Comparison of ENCODE assay signal across 8 cellular contexts in the genomic region with DNA sequence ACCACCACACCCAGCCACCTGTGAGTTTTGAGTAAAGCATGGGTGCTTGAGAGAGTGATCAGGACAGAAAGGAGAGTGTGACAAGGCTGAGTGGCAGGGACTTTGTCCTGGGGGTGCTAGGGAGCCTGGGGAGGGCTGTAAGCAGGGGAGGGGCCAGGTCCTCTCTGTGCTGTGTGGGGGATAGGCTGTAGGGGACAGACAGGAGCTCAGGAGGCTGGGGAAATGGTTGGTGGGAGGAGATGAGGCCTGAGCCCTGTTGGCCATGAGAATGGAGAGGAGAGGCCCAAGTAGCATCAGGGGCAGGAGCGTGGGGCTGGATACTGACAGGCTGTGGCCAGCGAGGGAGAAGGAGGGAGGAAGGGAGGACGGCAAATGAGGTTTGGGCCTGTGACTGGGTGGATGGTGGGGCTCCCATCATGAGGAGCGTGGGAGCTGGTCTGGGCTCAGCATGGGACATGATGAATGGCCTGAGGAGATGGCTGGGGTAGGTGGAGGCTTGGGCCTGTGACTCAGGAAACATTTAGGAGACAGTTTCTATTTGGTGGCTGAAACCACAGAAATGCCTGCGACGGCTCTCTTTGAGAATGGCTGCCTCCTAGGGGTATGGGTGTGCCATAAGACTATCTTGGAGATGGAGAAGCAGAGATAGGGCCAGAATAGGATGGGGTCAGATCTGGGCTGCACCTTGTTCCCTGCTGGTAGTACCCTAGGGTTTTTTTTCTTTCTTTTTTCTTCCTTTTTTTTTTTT. TPM values are rescaled to one million over a fixed set of nuclear protein-coding genes. Genes with fewer than 3 reads are reported as not detected.
DNase-seq lines count a peak whose midpoint lies in the region; ATAC-seq and TF ChIP-seq lines count a peak whose summit lies in the region.

No MANE protein-coding gene starts in this region.

- H3K9me2 ChIP-seq in Loucy (replicated peaks; ENCODE audit: low read depth, low read length) = no peaks in the 10 kb centered on the region

- no peaks in the 10 kb centered on the region for H3K36me3 Mint-ChIP-seq in activated T-helper 17 cell treated with anti-CD3 and anti-CD28 coated beads, Interleukin-2, amount 50 U/mL, for 72 hours (ENCODE audit: low read depth)
- no peaks in the 10 kb centered on the region for H3K36me3 Mint-ChIP-seq in naive thymus-derived CD8-positive, alpha-beta T cell
- H3K36me3 Mint-ChIP-seq in type B pancreatic cell = no peaks in the 10 kb centered on the region

- ATAC-seq in activated T-helper 17 cell treated with anti-CD3 and anti-CD28 coated beads, Interleukin-2, amount 50 U/mL, for 72 hours (replicated peaks) = peak; percentile 72
- no peak for ATAC-seq in naive thymus-derived CD8-positive, alpha-beta T cell

- H4K20me1 ChIP-seq in Loucy (ENCODE audit: insufficient read depth, low read length, poor library complexity, severe bottlenecking) = no peaks in the 10 kb centered on the region

- H3K9ac ChIP-seq in Loucy (ENCODE audit: low read depth, low read length, poor library complexity, severe bottlenecking) = peak overlapping the region; percentile 46

- peaks cover 19% of the 10 kb centered on the region for H3K4me1 Mint-ChIP-seq in activated T-helper 17 cell treated with anti-CD3 and anti-CD28 coated beads, Interleukin-2, amount 50 U/mL, for 72 hours
- H3K4me1 Mint-ChIP-seq in naive thymus-derived CD8-positive, alpha-beta T cell = peaks cover 14 to 30% (median 28%) of the 10 kb centered on the region in 4 donors
- peaks cover 15% of the 10 kb centered on the region for H3K4me1 Mint-ChIP-seq in type B pancreatic cell (ENCODE audit: unreplicated experiment)

- H3K4me3 Mint-ChIP-seq in activated T-helper 17 cell treated with anti-CD3 and anti-CD28 coated beads, Interleukin-2, amount 50 U/mL, for 72 hours = peak overlapping the region; percentile 79
- H3K4me3 Mint-ChIP-seq in naive thymus-derived CD8-positive, alpha-beta T cell = peak overlapping the region; percentile 24 to 89 (median 75)
- H3K4me3 Mint-ChIP-seq in type B pancreatic cell = no peak overlapping the region

- H2AFZ ChIP-seq in Loucy (ENCODE audit: low read length) = peak overlapping the region; percentile 49

- POLR2A ChIA-PET in naive thymus-derived CD8-positive, alpha-beta T cell (lab: Charles Lee) = interaction anchor here (0.6 to 1.2 kb wide), 4 partner anchors 35 to 1348 kb away, joined by 3 to 5 read pairs (median 4); partner anchors contain the start of genes RPL18 and SPHK2

- H3K4me3 ChIP-seq in Loucy (ENCODE audit: low read length, poor library complexity, severe bottlenecking) = peak overlapping the region; percentile 54

- TF ChIP-seq CTCF in Loucy (conservative IDR thresholded peaks at IDR 0.05; ENCODE audit: low read length) (peak; percentile 47; the same call in 1 of the 2 replicates), type B pancreatic cell (conservative IDR thresholded peaks at IDR 0.05) (no peak)

- H3K9me3 ChIP-seq in Loucy (ENCODE audit: insufficient read depth, low read depth, low read length) = no peaks in the 10 kb centered on the region

- H3K27me3 Mint-ChIP-seq in activated T-helper 17 cell treated with anti-CD3 and anti-CD28 coated beads, Interleukin-2, amount 50 U/mL, for 72 hours = no peaks in the 10 kb centered on the region
- peaks cover 3 to 18% (median 13%) of the 10 kb centered on the region in 5 donors for H3K27me3 Mint-ChIP-seq in naive thymus-derived CD8-positive, alpha-beta T cell
- H3K27me3 Mint-ChIP-seq in type B pancreatic cell = peaks cover 15% of the 10 kb centered on the region

- H3K27ac Mint-ChIP-seq in activated T-helper 17 cell treated with anti-CD3 and anti-CD28 coated beads, Interleukin-2, amount 50 U/mL, for 72 hours = peak overlapping the region; percentile 94
- H3K27ac Mint-ChIP-seq in naive thymus-derived CD8-positive, alpha-beta T cell = peak overlapping the region in 6 of 10 donors; percentile 7 to 89 (median 61)
- H3K27ac Mint-ChIP-seq in type B pancreatic cell = no peak overlapping the region

- H3F3A ChIP-seq in Loucy (ENCODE audit: low read depth) = no peaks in the 10 kb centered on the region

- peak overlapping the region; percentile 52 for H3K4me2 ChIP-seq in Loucy (ENCODE audit: low read depth, low read length, poor library complexity, severe bottlenecking)

- H3K4me1 ChIP-seq in Loucy (ENCODE audit: insufficient read depth, low read length, poor library complexity, severe bottlenecking) = peaks cover 18% of the 10 kb centered on the region

- H3K27me3 ChIP-seq in Loucy (ENCODE audit: insufficient read depth, low read length, poor library complexity, severe bottlenecking) = no peaks in the 10 kb centered on the region

- H3K9me3 Mint-ChIP-seq in activated T-helper 17 cell treated with anti-CD3 and anti-CD28 coated beads, Interleukin-2, amount 50 U/mL, for 72 hours = no peaks in the 10 kb centered on the region
- peaks cover 0 to 2% (median 0%) of the 10 kb centered on the region in 9 donors for H3K9me3 Mint-ChIP-seq in naive thymus-derived CD8-positive, alpha-beta T cell
- H3K9me3 Mint-ChIP-seq in type B pancreatic cell = no peaks in the 10 kb centered on the region

- no peaks in the 10 kb centered on the region for H3K79me2 ChIP-seq in Loucy (ENCODE audit: insufficient read depth, low read length)

- H3K36me3 ChIP-seq in Loucy (ENCODE audit: insufficient read depth, low read length) = no peaks in the 10 kb centered on the region

- DNase-seq in SIG-M5 treated with dmso at 0.1 percent for 504 hours (lab: John Stamatoyannopoulos, UW; ENCODE audit: unreplicated experiment) (peak; percentile 36), SIG-M5 (lab: John Stamatoyannopoulos, UW) (no peak), SKM-1 treated with dmso at 0.1 percent for 144 hours (lab: John Stamatoyannopoulos, UW; ENCODE audit: unreplicated experiment) (no peak), type B pancreatic cell (ENCODE audit: extremely low spot score, unreplicated experiment) (no peak), globus pallidus (ENCODE audit: low spot score) (no peak)
- DNase-seq in naive thymus-derived CD8-positive, alpha-beta T cell = no peak

RNA-seq across cellular contexts. Expression of gene GRIN2D, which starts 25.0 kb away (rescaled TPM):
- total RNA-seq in activated T-helper 17 cell treated with anti-CD3 and anti-CD28 coated beads, Interleukin-2, amount 50 U/mL, for 72 hours = 1 to 10 TPM in 1 of 2 donors, under 1 TPM in 1; 0.28 to 1.2 TPM
- total RNA-seq in naive thymus-derived CD8-positive, alpha-beta T cell = under 1 TPM; 0.08 to 0.11 TPM
- polyA plus RNA-seq in naive thymus-derived CD8-positive, alpha-beta T cell = not detected
- total RNA-seq in type B pancreatic cell (ENCODE audit: low replicate concordance) = 0.45 and 0.58 TPM in 2 replicates

RNA-seq across cellular contexts. Expression of gene KDELR1, which starts 27.1 kb away (rescaled TPM):
- 10 to 100 TPM; 73.8 to 97.0 TPM for total RNA-seq in activated T-helper 17 cell treated with anti-CD3 and anti-CD28 coated beads, Interleukin-2, amount 50 U/mL, for 72 hours
- 10 to 100 TPM; 49.6 TPM for total RNA-seq in naive thymus-derived CD8-positive, alpha-beta T cell
- polyA plus RNA-seq in naive thymus-derived CD8-positive, alpha-beta T cell = 10 to 100 TPM; 21.3 to 24.8 (median 22.5) TPM
- 227 and 245 TPM in 2 replicates for total RNA-seq in type B pancreatic cell (ENCODE audit: low replicate concordance)

RNA-seq across cellular contexts. Expression of gene GRWD1, which starts 27.3 kb away (rescaled TPM):
- 10 to 100 TPM; 34.9 to 72.9 TPM for total RNA-seq in activated T-helper 17 cell treated with anti-CD3 and anti-CD28 coated beads, Interleukin-2, amount 50 U/mL, for 72 hours
- 10 to 100 TPM; 39.1 to 41.2 TPM for total RNA-seq in naive thymus-derived CD8-positive, alpha-beta T cell
- 10 to 100 TPM; 32.9 to 59.9 (median 40.3) TPM for polyA plus RNA-seq in naive thymus-derived CD8-positive, alpha-beta T cell
- 37.2 and 44.0 TPM in 2 replicates for total RNA-seq in type B pancreatic cell (ENCODE audit: low replicate concordance)

RNA-seq across cellular contexts. Expression of gene KCNJ14, which starts 36.9 kb away (rescaled TPM):
- total RNA-seq in activated T-helper 17 cell treated with anti-CD3 and anti-CD28 coated beads, Interleukin-2, amount 50 U/mL, for 72 hours = 1 to 10 TPM; 1.7 to 2.1 TPM
- 1 to 10 TPM; 2.7 to 2.9 TPM for total RNA-seq in naive thymus-derived CD8-positive, alpha-beta T cell
- under 1 TPM in 2 of 3 donors, not detected in 1; 0.39 to 0.42 TPM for polyA plus RNA-seq in naive thymus-derived CD8-positive, alpha-beta T cell
- 1.8 TPM in 2 replicates for total RNA-seq in type B pancreatic cell (ENCODE audit: low replicate concordance)

RNA-seq across cellular contexts. Expression of gene CYTH2, which starts 50.7 kb away (rescaled TPM):
- 10 to 100 TPM; 30.6 to 35.4 TPM for total RNA-seq in activated T-helper 17 cell treated with anti-CD3 and anti-CD28 coated beads, Interleukin-2, amount 50 U/mL, for 72 hours
- total RNA-seq in naive thymus-derived CD8-positive, alpha-beta T cell = 10 to 100 TPM; 72.2 to 77.7 TPM
- polyA plus RNA-seq in naive thymus-derived CD8-positive, alpha-beta T cell = 10 to 100 TPM; 20.5 to 32.0 (median 28.2) TPM
- 115 and 139 TPM in 2 replicates for total RNA-seq in type B pancreatic cell (ENCODE audit: low replicate concordance)
